8 cellular contexts compared by ENCODE assay signal in the genomic region with DNA sequence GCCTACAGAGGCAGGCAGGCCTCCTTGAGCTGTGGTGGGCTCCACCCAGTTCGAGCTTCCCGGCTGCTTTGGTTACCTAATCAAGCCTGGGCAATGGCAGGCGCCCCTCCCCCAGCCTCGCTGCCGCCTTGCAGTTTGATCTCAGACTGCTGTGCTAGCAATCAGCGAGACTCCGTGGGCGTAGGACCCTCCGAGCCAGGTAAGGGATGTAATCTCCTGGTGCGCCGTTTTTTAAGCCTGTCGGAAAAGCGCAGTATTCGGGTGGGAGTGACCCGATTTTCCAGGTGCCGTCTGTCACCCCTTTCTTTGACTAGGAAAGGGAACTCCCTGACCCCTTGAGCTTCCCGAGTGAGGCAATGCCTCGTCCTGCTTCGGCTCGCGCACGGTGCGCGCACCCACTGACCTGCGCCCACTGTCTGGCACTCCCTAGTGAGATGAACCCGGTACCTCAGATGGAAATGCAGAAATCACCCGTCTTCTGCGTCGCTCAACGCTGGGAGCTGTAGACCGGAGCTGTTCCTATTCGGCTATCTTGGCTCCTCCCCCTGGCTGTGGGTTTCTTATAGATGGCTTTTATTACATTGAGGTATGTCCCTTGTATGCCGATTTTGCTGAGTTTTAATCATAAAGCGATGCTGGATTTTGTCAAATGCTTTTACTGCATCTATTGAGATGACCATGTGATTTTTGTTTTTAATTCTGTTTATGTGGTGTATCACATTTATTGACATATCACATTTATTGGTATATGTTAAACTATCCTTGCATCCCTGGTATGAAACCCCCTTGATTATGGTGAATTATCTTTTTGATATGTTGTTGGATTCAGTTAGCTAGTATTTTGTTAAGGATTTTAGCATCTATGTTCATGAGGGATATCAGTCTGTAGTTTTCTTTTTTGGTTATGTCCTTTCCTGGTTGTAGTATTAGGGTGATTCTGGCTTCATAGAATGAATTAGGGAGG. TPM values are rescaled to one million over a fixed set of nuclear protein-coding genes. Genes with fewer than 3 reads are reported as not detected.
DNase-seq lines count a peak whose midpoint lies in the region; ATAC-seq and TF ChIP-seq lines count a peak whose summit lies in the region.
"Not testable (repeated sequence)": the region's sequence is repeated elsewhere in the genome, so short reads cannot be mapped to it uniquely, and the experiment has no call there.

No MANE protein-coding gene starts in this region.

- not testable (repeated sequence) for H4K91ac ChIP-seq in trophoblast cell (ENCODE audit: low read depth, low read length)

- not testable (repeated sequence) for H3K14ac ChIP-seq in trophoblast cell (ENCODE audit: low read length)

- H3K4me1 Mint-ChIP-seq in activated T-cell treated with anti-CD3 and anti-CD28 coated beads, Interleukin-2, amount 50 U/mL, for 24 hours (ENCODE audit: low read depth) = peaks cover 24% of the 10 kb centered on the region

- DNase-seq in NCI-H1417 (lab: John Stamatoyannopoulos, UW) (peak; percentile 8 to 48 (median 19)), choroid plexus epithelial cell (ENCODE audit: low read depth) (peak; percentile 48), trophoblast cell (peak; percentile 15 to 37)
- peak; percentile 62 for DNase-seq in activated T-cell treated with anti-CD3 and anti-CD28 coated beads, Interleukin-2, amount 50 U/mL, for 24 hours
- DNase-seq in stimulated activated naive CD8-positive, alpha-beta T cell treated with anti-CD3 and anti-CD28 coated beads, Interleukin-15, Interleukin-2, amounts not matched to agents 100 U/mL and 50 U/mL, for 24 hours = peak; percentile 65

- not testable (repeated sequence) for H3K23ac ChIP-seq in trophoblast cell (ENCODE audit: low read length)

- peak overlapping the region; percentile 89 for H3K4me3 Mint-ChIP-seq in activated T-cell treated with anti-CD3 and anti-CD28 coated beads, Interleukin-2, amount 50 U/mL, for 24 hours

- H4K20me1 ChIP-seq in DOHH2 (ENCODE audit: control insufficient read depth, insufficient read depth, low read depth, low read length) = not testable (repeated sequence)

- not testable (repeated sequence) for H4K8ac ChIP-seq in trophoblast cell (ENCODE audit: low read depth, low read length)

- not testable (repeated sequence) for H3K36me3 Mint-ChIP-seq in activated T-cell treated with anti-CD3 and anti-CD28 coated beads, Interleukin-2, amount 50 U/mL, for 24 hours (ENCODE audit: low read depth)

- H3K9ac ChIP-seq in iPS-15b (ENCODE audit: low read depth, low read length); trophoblast cell (ENCODE audit: low read length): not testable (repeated sequence)

- peak overlapping the region; percentile 65 for H3K27ac Mint-ChIP-seq in activated T-cell treated with anti-CD3 and anti-CD28 coated beads, Interleukin-2, amount 50 U/mL, for 24 hours

- not testable (repeated sequence) for H3K4ac ChIP-seq in trophoblast cell (ENCODE audit: low read depth, low read length)

- not testable (repeated sequence) for H2BK120ac ChIP-seq in trophoblast cell (ENCODE audit: insufficient read depth, low read length, poor library complexity)

- H3K27ac ChIP-seq in DOHH2 (ENCODE audit: low read depth, low read length); trophoblast cell (ENCODE audit: low read depth, low read length): not testable (repeated sequence)

- TF ChIP-seq CTCF in DOHH2 (IDR thresholded peaks at IDR 0.05; ENCODE audit: low read depth, low read length, poor library complexity, severe bottlenecking); choroid plexus epithelial cell (conservative IDR thresholded peaks at IDR 0.05; ENCODE audit: low read depth, low read length): not testable (repeated sequence)

- H3K18ac ChIP-seq in trophoblast cell (ENCODE audit: low read length) = not testable (repeated sequence)

- not testable (repeated sequence) for H3K9me3 Mint-ChIP-seq in activated T-cell treated with anti-CD3 and anti-CD28 coated beads, Interleukin-2, amount 50 U/mL, for 24 hours

- not testable (repeated sequence) for H2BK12ac ChIP-seq in trophoblast cell (ENCODE audit: low read length)

- H3K9me2 ChIP-seq in DOHH2 (replicated peaks; ENCODE audit: control insufficient read depth, low read length) = not testable (repeated sequence)

- peak overlapping the region; percentile 15 for H3K4me3 ChIP-seq in DOHH2 (ENCODE audit: low read length)
- H3K4me3 ChIP-seq in choroid plexus epithelial cell (ENCODE audit: low read depth, low read length) = peak overlapping the region; percentile 41
- peak overlapping the region; percentile 48 for H3K4me3 ChIP-seq in iPS-15b (ENCODE audit: low read depth, low read length)
- H3K4me3 ChIP-seq in trophoblast cell (ENCODE audit: low read depth, low read length) = not testable (repeated sequence)

- H3K4me1 ChIP-seq in DOHH2 (ENCODE audit: control insufficient read depth, low read length); iPS-15b (ENCODE audit: control insufficient read depth, insufficient read depth, low read length); trophoblast cell (ENCODE audit: control insufficient read depth in 1 of 2, insufficient read depth in 2 of 2, low read length in 2 of 2): not testable (repeated sequence)

- not testable (repeated sequence) for H2BK5ac ChIP-seq in trophoblast cell (ENCODE audit: low read depth, low read length, poor library complexity)

- H3K36me3 ChIP-seq in DOHH2 (ENCODE audit: control insufficient read depth, low read length); iPS-15b (ENCODE audit: control insufficient read depth, insufficient read depth, low read length); trophoblast cell (ENCODE audit: control insufficient read depth in 1 of 2, insufficient read depth in 2 of 2, low read length in 2 of 2): not testable (repeated sequence)

- H3K27me3 Mint-ChIP-seq in activated T-cell treated with anti-CD3 and anti-CD28 coated beads, Interleukin-2, amount 50 U/mL, for 24 hours = not testable (repeated sequence)

- H4K12ac ChIP-seq in trophoblast cell (ENCODE audit: low read depth, low read length) = not testable (repeated sequence)

- ATAC-seq in SK-N-SH treated with all-trans-retinoic acid at 6 μM for 48 hours = peak; percentile 75
- peak; percentile 68 for ATAC-seq in stimulated activated naive CD8-positive, alpha-beta T cell treated with anti-CD3 and anti-CD28 coated beads, Interleukin-15, Interleukin-2, amounts not matched to agents 100 U/mL and 50 U/mL, for 24 hours

- not testable (repeated sequence) for H3K27me3 ChIP-seq in DOHH2 (ENCODE audit: control insufficient read depth, low read length); iPS-15b (ENCODE audit: control insufficient read depth, insufficient read depth, low read length); trophoblast cell (ENCODE audit: insufficient read depth, low read length)

- not testable (repeated sequence) for H3K79me2 ChIP-seq in DOHH2 (ENCODE audit: control insufficient read depth, low read length); trophoblast cell (ENCODE audit: control insufficient read depth, insufficient read depth, low read length, poor library complexity)

- not testable (repeated sequence) for H2AFZ ChIP-seq in trophoblast cell (ENCODE audit: insufficient read depth, low read length, poor library complexity)

- not testable (repeated sequence) for H3K9me3 ChIP-seq in DOHH2 (ENCODE audit: control insufficient read depth, insufficient read depth, low read length); iPS-15b (ENCODE audit: control insufficient read depth, insufficient read depth, low read length); trophoblast cell (ENCODE audit: insufficient read depth, low read depth, low read length)

- not testable (repeated sequence) for H3K79me1 ChIP-seq in trophoblast cell (ENCODE audit: low read length)

- peak overlapping the region; percentile 39 for H3K4me2 ChIP-seq in DOHH2 (ENCODE audit: low read length)
- peak overlapping the region; percentile 50 for H3K4me2 ChIP-seq in trophoblast cell (ENCODE audit: low read length)

- WGBS in trophoblast cell (ENCODE audit: extremely low coverage, insufficient coverage, insufficient read length) = no CpG with 5 or more reads among the region's 34 CpGs

- not testable (repeated sequence) for H2AK5ac ChIP-seq in trophoblast cell (ENCODE audit: low read length)

- not testable (repeated sequence) for H3F3A ChIP-seq in DOHH2 (ENCODE audit: control insufficient read depth, insufficient read depth)

TF ChIP-seq in SK-N-SH treated with all-trans-retinoic acid at 6 μM for 48 hours, 23 proteins besides CTCF, POLR2A, EP300 and RAD21:
- TF ChIP-seq ZNF70 (CRISPR knock-in tag; IDR thresholded peaks at IDR 0.05) = peak; percentile 64; the same call in 1 of the 2 replicates

RNA-seq across cellular contexts. Expression of a gene that starts 43.4 kb away (rescaled TPM):
- 104 and 108 TPM in 2 replicates for polyA plus RNA-seq in trophoblast cell (2013)
